22 cellular contexts compared by ENCODE assay signal in genomic region chr6:107448776-107449175, GRCh38. TPM values are rescaled to one million over a fixed set of nuclear protein-coding genes. Genes with fewer than 3 reads are reported as not detected.
"Had no signal": no experiment of that assay in that cellular context is flagged by ENCODE, and none has a peak within 500 bp of the region (broad histone marks: within the 10 kb centered on the region; RNA-seq: fewer than 3 reads in every experiment).

No MANE protein-coding gene starts in this region.

- H3K27me3 Mint-ChIP-seq: naive thymus-derived CD4-positive, alpha-beta T cell had no signal

- H3K4me3 Mint-ChIP-seq: naive thymus-derived CD4-positive, alpha-beta T cell had no signal

- ATAC-seq: esophagus mucosa; gastrocnemius medialis; heart right ventricle; left cardiac atrium; left lung; left ventricle myocardium superior; lower lobe of right lung; naive thymus-derived CD4-positive, alpha-beta T cell had no signal

- H3K27ac Mint-ChIP-seq: naive thymus-derived CD4-positive, alpha-beta T cell had no signal

- DNase-seq: dermis blood vessel endothelial cell; dorsolateral prefrontal cortex; effector CD4-positive, alpha-beta T cell; effector memory CD4-positive, alpha-beta T cell; erythroblast; esophagus squamous epithelium; foreskin fibroblast; foreskin melanocyte; gastrocnemius medialis; glutamatergic neuron; head of caudate nucleus; heart right ventricle; hippocampal formation; left cardiac atrium; left lung; left ventricle myocardium superior; lower lobe of right lung; mesenchymal stem cell; midbrain; naive thymus-derived CD4-positive, alpha-beta T cell had no signal

RNA-seq across cellular contexts. Expression of gene SOBP, which starts 41.1 kb away (rescaled TPM):
- polyA plus RNA-seq: keratinocyte; naive thymus-derived CD4-positive, alpha-beta T cell had no signal
